13 cellular contexts compared by ENCODE assay signal in genomic region chrX:31590581-31591113, GRCh38.
DNase-seq lines count a peak whose midpoint lies in the region; ATAC-seq and TF ChIP-seq lines count a peak whose summit lies in the region.
"Had no signal": no experiment of that assay in that cellular context is flagged by ENCODE, and none has a peak within 500 bp of the region (broad histone marks: within the 10 kb centered on the region; RNA-seq: fewer than 3 reads in every experiment).

No MANE protein-coding gene starts in this region.

- H3K27ac ChIP-seq in 22Rv1 (0 out of 2 replicates have a peak overlapping the region, but pooled peaks have one; percentile 10), HEK293 (ENCODE audit: extremely low read depth, low read depth, low read length) (peak overlapping the region; percentile 78)

- no peak for ATAC-seq in GM19035 (IDR thresholded peaks at IDR 0.05; ENCODE audit: unreplicated experiment)

- peaks cover 13% of the 10 kb centered on the region for H3K4me1 ChIP-seq in HEK293 (ENCODE audit: control insufficient read depth, insufficient read depth, low read length)
- no peaks in the 10 kb centered on the region for H3K4me1 ChIP-seq in adipocyte (ENCODE audit: control insufficient read depth, insufficient read depth, low read length)

- H3K36me3 ChIP-seq in HEK293 (ENCODE audit: control insufficient read depth in 2 of 2, insufficient read depth in 1 of 2, low read length in 2 of 2) (no peaks in the 10 kb centered on the region), adipocyte (ENCODE audit: control insufficient read depth, insufficient read depth, low read length, severe bottlenecking) (no peaks in the 10 kb centered on the region)

- H3K27me3 ChIP-seq in adipocyte (replicated peaks; ENCODE audit: control insufficient read depth, insufficient read depth, low read length) = no peaks in the 10 kb centered on the region

- POLR2A ChIA-PET in HEK293 (lab: Yijun Ruan, JAX) = no interaction called here

- TF ChIP-seq CTCF in 22Rv1 (IDR thresholded peaks at IDR 0.05) (no peak), HEK293 (tag by site-specific recombination; IDR thresholded peaks at IDR 0.05) (no peak), GM20000 (IDR thresholded peaks at IDR 0.05; ENCODE audit: extremely low read depth, missing control alignments) (no peak)

- DNase-seq in adipocyte (ENCODE audit: low read depth) (peak; percentile 59), foreskin melanocyte (peak; percentile 38), GM20000 (ENCODE audit: low spot score) (no peak), Ammon's horn (ENCODE audit: low spot score) (no peak)
- no peak for DNase-seq in activated CD8-positive, alpha-beta memory T cell treated with anti-CD3 and anti-CD28 coated beads for 24 hours
- DNase-seq: activated CD4-positive, alpha-beta memory T cell treated with anti-CD3 and anti-CD28 coated beads for 36 hours; activated gamma-delta T cell treated with Interleukin-2 at 50 U/mL for 16 hours; glutamatergic neuron; Karpas-422; NCI-H2029 treated with DMSO at 0.1 percent for 48 hours had no signal

- H3K4me3 ChIP-seq in HEK293 (ENCODE audit: low read depth, low read length) (no peak overlapping the region), adipocyte (ENCODE audit: low read length) (no peak overlapping the region)

- H3K9me3 ChIP-seq in HEK293 (ENCODE audit: control insufficient read depth, insufficient read depth, low read depth, low read length) (no peaks in the 10 kb centered on the region), adipocyte (ENCODE audit: control insufficient read depth, low read length) (peaks cover 2% of the 10 kb centered on the region)

- H3K9ac ChIP-seq in adipocyte (ENCODE audit: low read length) = no peak overlapping the region

- CTCF ChIA-PET in HEK293 (lab: Yijun Ruan, JAX) = no interaction called here

TF ChIP-seq in HEK293, 187 proteins besides CTCF, POLR2A, EP300 and RAD21 (continues in another document):
- no peak for TF ChIP-seq ZNF175 (tag by site-specific recombination; IDR thresholded peaks at IDR 0.05)
- no peak for TF ChIP-seq ZNF211 (tag by site-specific recombination; IDR thresholded peaks at IDR 0.05; ENCODE audit: low read depth)
- TF ChIP-seq ZNF280D (tag by site-specific recombination; IDR thresholded peaks at IDR 0.05) = no peak
- no peak for TF ChIP-seq GLI4 (tag by site-specific recombination; IDR thresholded peaks at IDR 0.05)
- no peak for TF ChIP-seq ZNF121 (tag by site-specific recombination; IDR thresholded peaks at IDR 0.05)
- TF ChIP-seq ZNF2 (tag by site-specific recombination; IDR thresholded peaks at IDR 0.05) = no peak
- no peak for TF ChIP-seq ZNF580 (tag by site-specific recombination; IDR thresholded peaks at IDR 0.05)
- TF ChIP-seq GLI2 (tag by site-specific recombination; IDR thresholded peaks at IDR 0.05; ENCODE audit: borderline replicate concordance, low read depth) = no peak
- TF ChIP-seq PRDM6 (tag by site-specific recombination; IDR thresholded peaks at IDR 0.05) = peak; percentile 53; the same call in 1 of the 2 replicates
- no peak for TF ChIP-seq ZBTB49 (tag by site-specific recombination; IDR thresholded peaks at IDR 0.05; ENCODE audit: low read depth)
- TF ChIP-seq ZNF140 (tag by site-specific recombination; IDR thresholded peaks at IDR 0.05) = no peak
- TF ChIP-seq TRIM28 (IDR thresholded peaks at IDR 0.05; ENCODE audit: borderline replicate concordance, low read length) = peak; percentile 62; the same call in 1 of the 2 replicates
- no peak for TF ChIP-seq KLF9 (tag by site-specific recombination; IDR thresholded peaks at IDR 0.05; ENCODE audit: low read depth)
- no peak for TF ChIP-seq ZBTB8A (tag by site-specific recombination; IDR thresholded peaks at IDR 0.05)
- no peak for TF ChIP-seq ZNF596 (tag by site-specific recombination; IDR thresholded peaks at IDR 0.05)
- TF ChIP-seq ZNF660 (tag by site-specific recombination; IDR thresholded peaks at IDR 0.05) = 0 out of 2 replicates have a peak, but pooled peaks have one; percentile 45
- TF ChIP-seq KLF8 (tag by site-specific recombination; IDR thresholded peaks at IDR 0.05) = no peak
- peak; percentile 38; the same call in 1 of the 2 replicates for TF ChIP-seq TCF7L2 (IDR thresholded peaks at IDR 0.05; ENCODE audit: borderline replicate concordance, low read depth, low read length)
- TF ChIP-seq, protein P1, sequence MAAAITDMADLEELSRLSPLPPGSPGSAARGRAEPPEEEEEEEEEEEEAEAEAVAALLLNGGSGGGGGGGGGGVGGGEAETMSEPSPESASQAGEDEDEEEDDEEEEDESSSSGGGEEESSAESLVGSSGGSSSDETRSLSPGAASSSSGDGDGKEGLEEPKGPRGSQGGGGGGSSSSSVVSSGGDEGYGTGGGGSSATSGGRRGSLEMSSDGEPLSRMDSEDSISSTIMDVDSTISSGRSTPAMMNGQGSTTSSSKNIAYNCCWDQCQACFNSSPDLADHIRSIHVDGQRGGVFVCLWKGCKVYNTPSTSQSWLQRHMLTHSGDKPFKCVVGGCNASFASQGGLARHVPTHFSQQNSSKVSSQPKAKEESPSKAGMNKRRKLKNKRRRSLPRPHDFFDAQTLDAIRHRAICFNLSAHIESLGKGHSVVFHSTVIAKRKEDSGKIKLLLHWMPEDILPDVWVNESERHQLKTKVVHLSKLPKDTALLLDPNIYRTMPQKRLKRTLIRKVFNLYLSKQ (tag by site-specific recombination; IDR thresholded peaks at IDR 0.05; ENCODE audit: borderline replicate concordance) = no peak
- no peak for TF ChIP-seq ZNF747 (tag by site-specific recombination; IDR thresholded peaks at IDR 0.05)

Comparison
In these comparisons a context has a peak if more than half of its experiments do, and no peak if none do; other contexts are left out.
1. DNase-seq: peak in adipocyte (single experiment) and foreskin melanocyte (single experiment); none in GM20000 (single experiment), Ammon's horn (single experiment) and activated CD8-positive, alpha-beta memory T cell treated with anti-CD3 and anti-CD28 coated beads for 24 hours (single experiment).